Comparison of ENCODE assay signal across 23 cellular contexts in the genomic region with DNA sequence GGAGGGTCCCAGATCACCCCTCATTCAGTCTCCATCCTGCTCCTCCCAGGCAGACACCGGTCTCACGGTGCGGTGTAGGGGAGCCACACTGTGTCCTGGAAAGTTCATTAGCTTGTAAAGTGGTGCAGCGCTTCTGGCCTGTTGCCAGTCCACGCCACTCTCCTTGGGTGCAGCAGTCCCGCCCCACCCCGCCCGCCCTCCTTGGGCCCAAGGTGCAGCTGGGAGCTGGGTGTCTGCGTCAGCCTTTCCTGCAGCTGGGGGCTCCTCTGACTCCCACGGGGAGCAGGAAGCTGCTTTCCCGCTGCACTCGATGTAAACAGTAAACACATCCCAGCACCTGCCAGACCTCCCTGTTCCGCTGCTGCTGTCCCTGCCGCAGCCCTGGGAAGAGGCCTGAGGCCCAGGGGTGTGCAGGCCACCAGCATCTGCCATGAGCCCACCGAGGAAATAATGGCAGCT. TPM values are rescaled to one million over a fixed set of nuclear protein-coding genes. Genes with fewer than 3 reads are reported as not detected.
DNase-seq lines count a peak whose midpoint lies in the region; ATAC-seq lines count a peak whose summit lies in the region.
"Had no signal": no experiment of that assay in that cellular context is flagged by ENCODE, and none has a peak within 500 bp of the region (broad histone marks: within the 10 kb centered on the region; RNA-seq: fewer than 3 reads in every experiment).

No MANE protein-coding gene starts in this region.

- ATAC-seq in activated naive CD4-positive, alpha-beta T cell treated with anti-CD3 and anti-CD28 coated beads, Interleukin-2, amount 50 U/mL, for 72 hours = no peak
- ATAC-seq: right cardiac atrium; stimulated activated naive B cell treated with anti-CD40 and anti-IgM and Interleukin-4, amounts not matched to agents 10 μg/mL and 1 μg/mL and 100 μg/mL, for 72 hours had no signal

- H3K27me3 ChIP-seq in trophoblast cell (ENCODE audit: insufficient read depth, low read length) = no peaks in the 10 kb centered on the region

- no peak overlapping the region for H3K4ac ChIP-seq in trophoblast cell (ENCODE audit: low read depth, low read length)

- peaks cover 0 to 4% of the 10 kb centered on the region in 2 donors for H3K9me3 Mint-ChIP-seq in activated naive CD4-positive, alpha-beta T cell treated with anti-CD3 and anti-CD28 coated beads, Interleukin-2, amount 50 U/mL, for 72 hours

- no peak overlapping the region for H3K27ac Mint-ChIP-seq in activated naive CD4-positive, alpha-beta T cell treated with anti-CD3 and anti-CD28 coated beads, Interleukin-2, amount 50 U/mL, for 72 hours
- H3K27ac Mint-ChIP-seq: stimulated activated naive B cell treated with anti-CD40 and anti-IgM and Interleukin-4, amounts not matched to agents 10 μg/mL and 1 μg/mL and 100 μg/mL, for 72 hours had no signal

- no peak overlapping the region for H2BK120ac ChIP-seq in trophoblast cell (ENCODE audit: insufficient read depth, low read length, poor library complexity)

- H2AK5ac ChIP-seq in trophoblast cell (ENCODE audit: low read length) = no peak overlapping the region

- no peak overlapping the region for H2AFZ ChIP-seq in trophoblast cell (ENCODE audit: insufficient read depth, low read length, poor library complexity)

- no peak overlapping the region for H3K18ac ChIP-seq in trophoblast cell (ENCODE audit: low read length)

- H3K9me3 ChIP-seq in trophoblast cell (ENCODE audit: insufficient read depth, low read depth, low read length) = no peaks in the 10 kb centered on the region

- no peaks in the 10 kb centered on the region for H3K79me2 ChIP-seq in trophoblast cell (ENCODE audit: control insufficient read depth, insufficient read depth, low read length, poor library complexity)

- H3K23ac ChIP-seq in trophoblast cell (ENCODE audit: low read length) = no peak overlapping the region

- no peak overlapping the region for H4K91ac ChIP-seq in trophoblast cell (ENCODE audit: low read depth, low read length)

- H2BK5ac ChIP-seq in trophoblast cell (ENCODE audit: low read depth, low read length, poor library complexity) = no peak overlapping the region

- DNase-seq in NCI-H2171 treated with DMSO at 0.1 percent for 48 hours (lab: John Stamatoyannopoulos, UW) (peak; percentile 50), NCI-H2171 (lab: John Stamatoyannopoulos, UW) (no peak), LoVo (ENCODE audit: low spot score) (peak; percentile 1), SHP77 treated with DMSO at 0.1 percent for 48 hours (lab: John Stamatoyannopoulos, UW) (peak; percentile 72), trophoblast cell (no peak), NCI-H524 treated with DMSO at 0.1 percent for 48 hours (lab: John Stamatoyannopoulos, UW) (no peak), GM03348 (ENCODE audit: low spot score) (no peak)
- no peak for DNase-seq in activated naive CD4-positive, alpha-beta T cell treated with anti-CD3 and anti-CD28 coated beads, Interleukin-2, amount 50 U/mL, for 72 hours (ENCODE audit: low spot score in 2 of 2)
- DNase-seq: activated CD4-positive, alpha-beta T cell treated with anti-CD3 and anti-CD28 coated beads, Interleukin-2, amount 50 U/mL, for 4 hours; activated naive CD4-positive, alpha-beta T cell treated with anti-CD3 and anti-CD28 coated beads, Interleukin-2, amount 50 U/mL, for 16 hours; NCI-H1694; NCI-H82; stimulated activated CD4-positive, alpha-beta T cell treated with anti-CD3 and anti-CD28 coated beads, Interleukin-15, amount 100 ng/mL, for 24 hours; stimulated activated naive B cell treated with anti-CD40 and anti-IgM and Interleukin-4, amounts not matched to agents 10 μg/mL and 1 μg/mL and 100 μg/mL, for 72 hours; T-helper 1 cell; tibial artery had no signal

- no peak overlapping the region for H2BK12ac ChIP-seq in trophoblast cell (ENCODE audit: low read length)

- no peak overlapping the region for H4K12ac ChIP-seq in trophoblast cell (ENCODE audit: low read depth, low read length)

- WGBS in trophoblast cell (ENCODE audit: extremely low coverage, insufficient coverage, insufficient read length) = no CpG with 5 or more reads among the region's 15 CpGs

- peak overlapping the region; percentile 39 for H3K4me3 ChIP-seq in trophoblast cell (ENCODE audit: low read depth, low read length)
- H3K4me3 ChIP-seq: tibial artery had no signal

- no peak overlapping the region for H3K27ac ChIP-seq in trophoblast cell (ENCODE audit: low read depth, low read length)
- H3K27ac ChIP-seq: tibial artery had no signal

- H3K14ac ChIP-seq in trophoblast cell (ENCODE audit: low read length) = no peak overlapping the region

- H3K4me1 ChIP-seq in trophoblast cell (ENCODE audit: control insufficient read depth in 1 of 2, insufficient read depth in 2 of 2, low read length in 2 of 2) = no peaks in the 10 kb centered on the region
- H3K4me1 ChIP-seq: tibial artery had no signal

- H3K4me2 ChIP-seq in trophoblast cell (ENCODE audit: low read length) = no peak overlapping the region

- no peak overlapping the region for H3K9ac ChIP-seq in trophoblast cell (ENCODE audit: low read length)

- no peaks in the 10 kb centered on the region for H3K79me1 ChIP-seq in trophoblast cell (ENCODE audit: low read length)

- H3K36me3 ChIP-seq in trophoblast cell (ENCODE audit: control insufficient read depth in 1 of 2, insufficient read depth in 2 of 2, low read length in 2 of 2) = no peaks in the 10 kb centered on the region
- H3K36me3 ChIP-seq: tibial artery had no signal

- H3K36me3 Mint-ChIP-seq in activated naive CD4-positive, alpha-beta T cell treated with anti-CD3 and anti-CD28 coated beads, Interleukin-2, amount 50 U/mL, for 72 hours = no peaks in the 10 kb centered on the region
- H3K36me3 Mint-ChIP-seq: stimulated activated naive B cell treated with anti-CD40 and anti-IgM and Interleukin-4, amounts not matched to agents 10 μg/mL and 1 μg/mL and 100 μg/mL, for 72 hours had no signal

- H4K8ac ChIP-seq in trophoblast cell (ENCODE audit: low read depth, low read length) = no peak overlapping the region

RNA-seq across cellular contexts. Expression of gene ASB18, which starts 53.8 kb away (rescaled TPM):
- polyA plus RNA-seq in trophoblast cell (2013) = not detected in 2 replicates
- total RNA-seq in activated naive CD4-positive, alpha-beta T cell treated with anti-CD3 and anti-CD28 coated beads, Interleukin-2, amount 50 U/mL, for 72 hours = not detected
- total RNA-seq: A172, astrocyte, endothelial cell of umbilical vein, fibroblast of villous mesenchyme, RPMI7951 had no signal
- polyA plus RNA-seq: BJ, endothelial cell of umbilical vein had no signal

Comparison
In these comparisons a context has a peak if more than half of its experiments do, and no peak if none do; other contexts are left out.
1. DNase-seq: peak in NCI-H2171 treated with DMSO at 0.1 percent for 48 hours (single experiment), LoVo (single experiment) and SHP77 treated with DMSO at 0.1 percent for 48 hours (single experiment); none in NCI-H2171 (single experiment), trophoblast cell (0 of 2), NCI-H524 treated with DMSO at 0.1 percent for 48 hours (single experiment), activated naive CD4-positive, alpha-beta T cell treated with anti-CD3 and anti-CD28 coated beads, Interleukin-2, amount 50 U/mL, for 72 hours (0 of 2) and GM03348 (single experiment).